ENCODE assay signal across 8 cellular contexts in the genomic region with DNA sequence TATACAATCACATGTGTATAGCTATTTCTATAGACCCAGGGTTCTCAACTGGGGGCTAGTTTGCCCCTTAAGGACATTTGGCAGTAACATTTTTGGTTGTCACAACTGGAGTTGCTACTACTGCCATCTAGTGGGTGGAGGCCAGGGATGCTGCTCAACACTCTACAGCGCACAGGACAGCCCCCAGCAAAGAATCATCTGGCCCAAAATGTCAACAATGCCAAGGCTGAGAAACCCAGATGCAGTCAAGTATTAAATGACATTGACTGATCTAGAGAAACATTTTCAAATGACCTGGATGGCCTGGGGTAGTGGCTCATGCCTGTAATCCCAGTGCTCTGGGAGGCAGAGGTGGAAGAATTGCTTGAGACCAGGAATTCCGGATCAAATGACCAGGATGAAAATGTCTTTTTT. TPM values are rescaled to one million over a fixed set of nuclear protein-coding genes. Genes with fewer than 3 reads are reported as not detected.
DNase-seq lines count a peak whose midpoint lies in the region; ATAC-seq and TF ChIP-seq lines count a peak whose summit lies in the region.

No MANE protein-coding gene starts in this region.

- H3K4me3 ChIP-seq in upper lobe of left lung, result no peak overlapping the region

- WGBS in upper lobe of left lung, 2 donors, result 54 to 72% methylated on average over 2 of the region's 2 CpGs

- DNase-seq in ELF-1 (ENCODE audit: low read depth, low spot score), result peak; percentile 76
- peak; percentile 27 for DNase-seq in NCI-H2029 treated with DMSO at 0.1 percent for 48 hours (lab: John Stamatoyannopoulos, UW)
- peak; percentile 49 for DNase-seq in activated CD4-positive, alpha-beta T cell treated with anti-CD3 and anti-CD28 coated beads for 1 hour
- peak; percentile 73 for DNase-seq in dermis blood vessel endothelial cell
- peak; percentile 43 for DNase-seq in nephron progenitor cell
- DNase-seq in upper lobe of left lung, result peak in 1 of 2 donors; percentile 54
- no peak for DNase-seq in HuH-7.5 (ENCODE audit: low spot score)

- H3K4me1 ChIP-seq in upper lobe of left lung, result peaks cover 32 to 54% (median 51%) of the 10 kb centered on the region in 4 donors

- no peak overlapping the region for H3K27ac Mint-ChIP-seq in nephron progenitor cell

- TF ChIP-seq CTCF in nephron progenitor cell (IDR thresholded peaks at IDR 0.05), result peak; percentile 47
- TF ChIP-seq CTCF in upper lobe of left lung (IDR thresholded peaks at IDR 0.05), result peak; percentile 34 to 68 (median 47)

- peak overlapping the region in 1 of 4 donors; percentile 23 for H3K27ac ChIP-seq in upper lobe of left lung

- H3K36me3 Mint-ChIP-seq in nephron progenitor cell (ENCODE audit: low read depth), result peaks cover 35% of the 10 kb centered on the region

- no peak for TF ChIP-seq EP300 in upper lobe of left lung (IDR thresholded peaks at IDR 0.05)

- H3K4me1 Mint-ChIP-seq in nephron progenitor cell, result peaks cover 24% of the 10 kb centered on the region

- peaks cover 0 to 24% (median 12%) of the 10 kb centered on the region in 4 donors for H3K36me3 ChIP-seq in upper lobe of left lung

- H3K27me3 Mint-ChIP-seq in nephron progenitor cell (ENCODE audit: low read depth, poor library complexity), result no peaks in the 10 kb centered on the region

- peak; percentile 66 for ATAC-seq in GM21786 (IDR thresholded peaks at IDR 0.05; ENCODE audit: unreplicated experiment)
- peak in 1 of 2 donors; percentile 44 for ATAC-seq in upper lobe of left lung (ENCODE audit: low FRiP score in 2 of 2)

- no peak for TF ChIP-seq POLR2A in upper lobe of left lung (IDR thresholded peaks at IDR 0.05)

- H3K9me3 ChIP-seq in upper lobe of left lung, result no peaks in the 10 kb centered on the region

- H3K27me3 ChIP-seq in upper lobe of left lung, result no peaks in the 10 kb centered on the region

- H3K4me3 Mint-ChIP-seq in nephron progenitor cell, result no peak overlapping the region

- H3K9me3 Mint-ChIP-seq in nephron progenitor cell, result no peaks in the 10 kb centered on the region

RNA-seq across cellular contexts. Expression of a gene that starts 5.8 kb away (rescaled TPM):
- total RNA-seq in dermis blood vessel endothelial cell, result 99.0 and 102 TPM in 2 replicates
- total RNA-seq in upper lobe of left lung, result 100 to 1,000 TPM in 1 of 6 donors, 10 to 100 TPM in 5; 46.1 to 112 (median 90.3) TPM

RNA-seq across cellular contexts. Expression of a gene that starts 38.6 kb away (rescaled TPM):
- 14.8 and 26.3 TPM in 2 replicates for total RNA-seq in dermis blood vessel endothelial cell
- total RNA-seq in upper lobe of left lung, result 10 to 100 TPM in 1 of 6 donors, 1 to 10 TPM in 5; 5.0 to 10.5 (median 7.1) TPM

RNA-seq across cellular contexts. Expression of a gene that starts 48.7 kb away (rescaled TPM):
- total RNA-seq in dermis blood vessel endothelial cell, result 63.5 and 66.5 TPM in 2 replicates
- total RNA-seq in upper lobe of left lung, result 100 to 1,000 TPM in 1 of 6 donors, 10 to 100 TPM in 5; 44.1 to 157 (median 72.8) TPM
